Comparison of ENCODE assay signal across 8 cellular contexts in the genomic region with DNA sequence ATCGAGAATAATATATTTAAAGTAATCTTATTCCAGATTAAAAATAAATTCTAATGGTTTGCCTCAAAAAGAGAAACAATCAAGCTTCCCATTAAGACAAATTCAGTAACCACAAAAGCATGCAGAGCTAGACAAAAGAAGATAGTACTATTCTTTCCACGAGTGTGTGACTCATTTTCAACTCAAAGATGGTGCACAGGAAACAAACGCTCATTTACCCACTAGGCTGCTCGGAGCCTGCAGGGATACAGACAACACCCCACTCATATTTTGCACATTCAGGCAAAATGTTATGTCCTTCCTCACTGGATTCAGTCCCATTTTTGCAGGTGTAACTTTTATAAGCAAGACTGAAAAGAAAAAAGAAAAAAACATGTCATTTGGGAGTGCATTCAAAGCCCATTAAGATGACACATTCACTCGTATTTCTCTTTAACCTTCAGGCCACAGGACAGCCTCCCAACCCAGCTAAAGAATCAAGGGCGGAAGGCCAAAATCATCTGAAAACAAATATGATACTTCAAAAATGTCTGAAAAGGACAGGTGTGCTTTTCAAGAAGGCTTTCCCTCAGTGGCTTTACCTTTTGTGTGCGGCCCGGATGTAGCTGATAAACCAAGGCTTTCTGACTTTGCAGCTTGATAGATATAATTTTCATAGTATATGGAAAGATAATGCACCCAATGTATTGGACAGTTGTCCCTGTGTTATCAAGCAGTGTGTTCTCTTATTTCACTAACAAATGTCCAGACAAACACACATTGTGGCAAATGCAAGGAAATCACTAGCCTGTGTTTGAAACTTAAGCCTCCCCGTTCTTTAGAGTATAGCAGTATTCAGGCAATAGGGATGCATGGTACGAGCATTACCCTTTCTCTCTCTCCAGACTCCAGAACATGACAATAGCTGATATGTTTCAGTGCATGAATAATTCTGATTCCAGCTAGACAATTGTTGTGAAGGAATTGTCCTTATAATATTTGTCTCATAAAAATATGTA.
DNase-seq lines count a peak whose midpoint lies in the region; ATAC-seq lines count a peak whose summit lies in the region.

No MANE protein-coding gene starts in this region.

- ATAC-seq in GM19023 (IDR thresholded peaks at IDR 0.05; ENCODE audit: unreplicated experiment) (no peak), HG03135 (IDR thresholded peaks at IDR 0.05; ENCODE audit: unreplicated experiment) (no peak), GM21528 (IDR thresholded peaks at IDR 0.05; ENCODE audit: low FRiP score, unreplicated experiment) (no peak)

- peak; percentile 83 for DNase-seq in EH (ENCODE audit: low read depth)
- peak; percentile 68 for DNase-seq in NCI-H146 (lab: John Stamatoyannopoulos, UW)
- DNase-seq in amniotic stem cell (lab: John Stamatoyannopoulos, UW): peak; percentile 30
- DNase-seq in middle frontal gyrus (ENCODE audit: extremely low spot score, low spot score): peak; percentile 29
- DNase-seq in central memory CD4-positive, alpha-beta T cell: no peak
